1 cellular context compared by ENCODE assay signal in the genomic region with DNA sequence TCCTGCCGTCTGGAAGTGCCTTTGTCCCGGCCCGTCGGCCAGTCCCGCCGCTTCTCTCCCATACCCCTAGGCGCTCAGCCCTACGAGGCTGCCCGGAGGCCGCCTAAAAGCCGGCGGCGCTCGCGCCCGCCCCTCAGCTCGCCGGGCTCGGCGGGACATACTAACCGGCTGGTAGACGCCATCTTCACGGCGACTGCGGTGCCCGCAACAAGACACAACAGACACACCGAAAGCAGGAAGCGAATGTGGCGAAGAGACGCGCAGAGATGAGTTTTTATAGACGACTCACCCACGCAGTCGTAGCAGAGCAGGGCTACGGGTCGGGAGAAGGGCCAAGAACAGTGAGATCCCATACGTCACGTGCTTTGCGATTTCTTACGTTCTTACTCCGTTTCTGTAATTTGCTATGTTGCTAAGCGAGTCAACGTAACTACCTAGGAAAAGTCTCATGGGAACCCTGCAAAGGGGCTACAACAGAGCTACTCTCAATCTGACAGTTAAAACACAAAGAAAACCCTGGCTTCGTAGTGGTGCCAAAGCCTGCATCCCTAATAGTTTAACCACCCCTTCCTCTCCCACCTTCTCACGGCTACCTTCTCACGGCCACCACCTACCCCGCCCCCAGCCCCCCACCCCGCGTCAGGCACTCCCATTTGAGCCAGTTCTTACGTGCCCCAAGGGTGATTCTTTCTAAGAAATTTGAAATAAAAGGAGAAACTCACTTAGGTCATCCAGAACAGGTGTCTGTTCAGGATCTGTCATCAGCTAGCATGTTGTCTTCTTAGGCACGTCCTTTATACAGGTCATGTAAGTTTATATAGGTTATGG.
TF ChIP-seq lines count a peak whose summit lies in the region.

TSS of gene GTF2B (minus strand) at position 250 of the 828 bp plus-strand sequence. CDS start at position 182, 68 bp downstream.

TF ChIP-seq in IMR-90, 13 proteins besides CTCF, POLR2A, EP300 and RAD21 (continued from another document):
- TF ChIP-seq CHD1 (IDR thresholded peaks at IDR 0.05; ENCODE audit: low read depth, low read length) (0 out of 2 replicates have a peak, but pooled peaks have one; percentile 70), BHLHE40 (IDR thresholded peaks at IDR 0.05; ENCODE audit: low read depth, low read length) (peak; percentile 93), FOS (IDR thresholded peaks at IDR 0.05; ENCODE audit: low read depth, low read length) (no peak), MAFK (IDR thresholded peaks at IDR 0.05; ENCODE audit: low read depth, low read length) (no peak), MXI1 (IDR thresholded peaks at IDR 0.05; ENCODE audit: borderline replicate concordance, low read depth, low read length) (no peak; the same call in 1 of the 2 replicates), RCOR1 (IDR thresholded peaks at IDR 0.05; ENCODE audit: insufficient replicate concordance, low read length) (no peak)
